14 cellular contexts compared by ENCODE assay signal in the genomic region with DNA sequence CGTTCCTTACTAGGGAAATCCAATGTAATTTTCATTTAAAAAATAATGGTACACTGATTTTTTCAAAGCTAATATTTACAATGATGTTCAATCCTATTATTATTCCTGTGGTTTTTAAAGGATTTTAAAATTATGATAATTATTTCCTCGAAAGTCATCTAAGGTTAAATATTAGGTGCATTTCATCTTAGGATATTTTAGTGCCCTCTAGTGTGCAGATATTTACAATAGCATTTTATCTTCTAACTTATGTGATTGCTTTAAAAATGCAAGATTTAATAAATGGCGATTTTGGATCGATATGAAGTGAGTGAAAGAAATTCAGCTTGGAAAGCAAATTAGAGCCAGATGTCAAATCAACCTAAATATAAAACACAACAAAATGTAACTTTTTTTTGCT.
DNase-seq lines count a peak whose midpoint lies in the region; ATAC-seq and TF ChIP-seq lines count a peak whose summit lies in the region.
"Had no signal": no experiment of that assay in that cellular context is flagged by ENCODE, and none has a peak within 500 bp of the region (broad histone marks: within the 10 kb centered on the region; RNA-seq: fewer than 3 reads in every experiment).

No MANE protein-coding gene starts in this region.

- dilution Hi-C loops in mammary epithelial cell (cut with HindIII; ENCODE audit: low sequenced_read_pairs): no loop called here

- H3K36me3 Mint-ChIP-seq in neural progenitor cell: no peaks in the 10 kb centered on the region
- H3K36me3 Mint-ChIP-seq in activated T-cell treated with anti-CD3 and anti-CD28 coated beads, Interleukin-2, amount 50 U/mL, for 4 hours (ENCODE audit: insufficient read depth): no peaks in the 10 kb centered on the region

- no peaks in the 10 kb centered on the region for H3K27me3 ChIP-seq in mammary epithelial cell (ENCODE audit: insufficient read depth, low read length)
- H3K27me3 ChIP-seq in neural progenitor cell: no peaks in the 10 kb centered on the region
- H3K27me3 ChIP-seq: heart left ventricle had no signal

- TF ChIP-seq CTCF in LNCaP clone FGC (IDR thresholded peaks at IDR 0.05; ENCODE audit: control insufficient read depth, extremely low read depth, insufficient read depth) (peak; percentile 32), mammary epithelial cell (conservative IDR thresholded peaks at IDR 0.05 in 1 of 2, IDR thresholded peaks at IDR 0.05 in 1 of 2; ENCODE audit: extremely low read depth in 1 of 2, insufficient read depth in 1 of 2, low read depth in 1 of 2, low read length in 2 of 2) (peak; percentile 17 to 51), neural progenitor cell (IDR thresholded peaks at IDR 0.05) (peak; percentile 42)

- H3K4me1 Mint-ChIP-seq in neural progenitor cell: no peaks in the 10 kb centered on the region
- H3K4me1 Mint-ChIP-seq in activated T-cell treated with anti-CD3 and anti-CD28 coated beads, Interleukin-2, amount 50 U/mL, for 4 hours (ENCODE audit: low read depth): no peaks in the 10 kb centered on the region

- H2AFZ ChIP-seq in mammary epithelial cell (ENCODE audit: low read depth, low read length) (no peak overlapping the region), neural progenitor cell (replicated peaks) (no peak overlapping the region)

- no peak overlapping the region for H3K4me3 Mint-ChIP-seq in neural progenitor cell
- H3K4me3 Mint-ChIP-seq in activated T-cell treated with anti-CD3 and anti-CD28 coated beads, Interleukin-2, amount 50 U/mL, for 4 hours: no peak overlapping the region

- no peak for ATAC-seq in activated T-cell treated with anti-CD3 and anti-CD28 coated beads, Interleukin-2, amount 50 U/mL, for 4 hours
- no peak for ATAC-seq in HG02623 (IDR thresholded peaks at IDR 0.05; ENCODE audit: unreplicated experiment)
- ATAC-seq: heart left ventricle, left lobe of liver had no signal

- peaks cover 4% of the 10 kb centered on the region for H3K9me3 Mint-ChIP-seq in neural progenitor cell
- H3K9me3 Mint-ChIP-seq in activated T-cell treated with anti-CD3 and anti-CD28 coated beads, Interleukin-2, amount 50 U/mL, for 4 hours: peaks cover 5% of the 10 kb centered on the region

- no peak overlapping the region for H3K27ac ChIP-seq in mammary epithelial cell (ENCODE audit: insufficient read depth, low read depth, low read length)
- no peak overlapping the region for H3K27ac ChIP-seq in neural progenitor cell
- H3K27ac ChIP-seq: heart left ventricle had no signal

- CTCF ChIA-PET in mammary epithelial cell (lab: Charles Lee; ENCODE audit: low non-redundant PET): no interaction called here

- H3K79me2 ChIP-seq in mammary epithelial cell (ENCODE audit: insufficient read depth, low read length) (no peaks in the 10 kb centered on the region), neural progenitor cell (ENCODE audit: low read depth) (no peaks in the 10 kb centered on the region)

- H3K27ac Mint-ChIP-seq in neural progenitor cell: no peak overlapping the region

- H3K9me3 ChIP-seq in mammary epithelial cell (replicated peaks; ENCODE audit: insufficient read depth, low read length) (no peaks in the 10 kb centered on the region), neural progenitor cell (ENCODE audit: low read depth) (no peaks in the 10 kb centered on the region)
- H3K9me3 ChIP-seq: heart left ventricle had no signal

- H3K27me3 Mint-ChIP-seq in neural progenitor cell (ENCODE audit: insufficient read depth, low read depth): no peaks in the 10 kb centered on the region
- no peaks in the 10 kb centered on the region for H3K27me3 Mint-ChIP-seq in activated T-cell treated with anti-CD3 and anti-CD28 coated beads, Interleukin-2, amount 50 U/mL, for 4 hours (ENCODE audit: low read depth)

- no peak overlapping the region for H3K9ac ChIP-seq in mammary epithelial cell (ENCODE audit: insufficient read depth, low read length)
- H3K9ac ChIP-seq in neural progenitor cell: no peak overlapping the region

- H3F3A ChIP-seq in neural progenitor cell (ENCODE audit: low read depth): peaks cover 4% of the 10 kb centered on the region

- 21% methylated on average over 4 of the region's 4 CpGs for whole genome bisulfite sequencing in mammary epithelial cell (ENCODE audit: low coverage, missing lambda C conversion rate)

- no peak overlapping the region for H3K4me3 ChIP-seq in LNCaP clone FGC (ENCODE audit: low read depth, low read length)
- H3K4me3 ChIP-seq in mammary epithelial cell (replicated peaks in 1 of 3; ENCODE audit: insufficient read depth in 1 of 3, low read depth in 2 of 3, low read length in 3 of 3): no peak overlapping the region
- H3K4me3 ChIP-seq in neural progenitor cell: no peak overlapping the region
- H3K4me3 ChIP-seq: heart left ventricle had no signal

- intact Hi-C loops in mammary epithelial cell (cut with micrococcal nuclease): loop anchor here (5.0 to 10.0 kb wide), 2 partner anchors 114 to 792 kb away; no protein-coding TSS in a partner anchor

- DNase-seq in DMS53 (lab: John Stamatoyannopoulos, UW): peak; percentile 41
- DNase-seq in LNCaP clone FGC (ENCODE audit: low read depth): no peak
- no peak for DNase-seq in mammary epithelial cell
- DNase-seq in neural progenitor cell (ENCODE audit: low spot score): no peak
- DNase-seq in cortex of kidney (lab: John Stamatoyannopoulos, UW): no peak
- no peak for DNase-seq in activated T-cell treated with anti-CD3 and anti-CD28 coated beads, Interleukin-2, amount 50 U/mL, for 4 hours
- DNase-seq: activated CD4-positive, alpha-beta T cell treated with anti-CD3 and anti-CD28 coated beads for 48 hours; activated T-cell treated with anti-CD3 and anti-CD28 coated beads, Interleukin-2, amount 50 U/mL, for 48 hours; amygdala; heart left ventricle; NCI-H2081; T-helper 2 cell had no signal

- H4K20me1 ChIP-seq in mammary epithelial cell (ENCODE audit: insufficient read depth, low read length): no peaks in the 10 kb centered on the region
- no peaks in the 10 kb centered on the region for H4K20me1 ChIP-seq in neural progenitor cell (ENCODE audit: low read depth)

- in situ Hi-C loops in mammary epithelial cell (cut with MboI; ENCODE audit: low sequenced_read_pairs in 2 of 2): no loop called here

- no peaks in the 10 kb centered on the region for H3K4me1 ChIP-seq in mammary epithelial cell (ENCODE audit: insufficient read depth, low read length)
- peaks cover 18% of the 10 kb centered on the region for H3K4me1 ChIP-seq in neural progenitor cell
- H3K4me1 ChIP-seq: heart left ventricle had no signal

- BruUV-seq in mammary epithelial cell (replicated peaks; lab: Mats Ljungman, UMichigan): no TSS peak

- no peak overlapping the region for H3K4me2 ChIP-seq in mammary epithelial cell (ENCODE audit: insufficient read depth, low read depth, low read length)
- H3K4me2 ChIP-seq in neural progenitor cell: peak overlapping the region; percentile 52

- H3K36me3 ChIP-seq in mammary epithelial cell (ENCODE audit: insufficient read depth, low read length) (no peaks in the 10 kb centered on the region), neural progenitor cell (no peaks in the 10 kb centered on the region)
- H3K36me3 ChIP-seq: heart left ventricle had no signal
